In the genomic region with DNA sequence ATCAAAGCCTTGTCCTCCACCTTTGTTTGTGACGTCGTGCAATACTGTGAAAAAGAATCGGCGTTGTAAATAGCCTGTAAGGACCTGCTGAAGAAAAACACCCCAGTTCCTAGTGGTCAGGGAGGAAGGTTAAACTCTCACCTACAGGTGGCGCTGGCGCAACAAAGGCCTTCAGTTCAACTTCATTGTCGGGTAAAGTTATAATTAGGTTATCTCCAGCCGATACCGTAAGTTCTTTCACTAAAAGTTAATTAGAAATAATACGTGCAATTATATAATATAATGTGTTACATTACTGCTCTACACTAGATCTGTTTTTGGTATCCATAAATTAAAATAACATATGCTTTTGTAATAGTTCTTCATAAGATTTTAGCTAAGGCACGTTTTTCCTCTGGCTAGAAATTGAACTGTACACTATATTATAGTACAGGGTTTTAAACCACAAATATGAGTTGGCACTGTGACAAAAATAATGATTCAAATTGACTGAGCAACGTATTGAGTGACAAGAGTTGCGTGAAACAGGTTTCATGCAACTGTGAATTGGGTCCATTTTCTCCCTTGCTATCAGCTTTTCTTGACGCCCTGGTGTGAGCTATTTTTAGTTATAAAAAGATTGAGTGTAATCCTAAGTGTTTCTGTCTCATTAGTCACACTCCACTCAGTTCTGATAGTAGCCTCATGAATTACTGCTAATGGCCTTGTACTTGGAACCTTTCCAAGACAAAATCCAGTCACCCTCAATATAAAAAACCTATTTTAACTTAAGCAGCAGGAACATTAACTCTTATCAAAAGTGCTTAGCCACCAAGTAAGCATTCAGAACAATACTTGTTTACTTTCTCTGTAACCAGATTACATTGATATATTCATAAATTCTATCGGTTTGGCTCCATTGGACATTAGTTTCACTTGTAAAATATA, we compare ENCODE assay signal across 8 cellular contexts.
DNase-seq lines count a peak whose midpoint lies in the region; ATAC-seq and TF ChIP-seq lines count a peak whose summit lies in the region.

No MANE protein-coding gene starts in this region.

- WGBS in smooth muscle cell (ENCODE audit: low lambda C conversion rate), result 25% methylated on average over 15 of the region's 15 CpGs

- ATAC-seq in HG02588 (IDR thresholded peaks at IDR 0.05; ENCODE audit: unreplicated experiment), result peak; percentile 46
- no peak for ATAC-seq in HG03439 (IDR thresholded peaks at IDR 0.05; ENCODE audit: unreplicated experiment)

- H3K27me3 ChIP-seq in DOHH2 (ENCODE audit: control insufficient read depth, low read length), result peaks cover 8% of the 10 kb centered on the region
- peaks cover 12% of the 10 kb centered on the region for H3K27me3 ChIP-seq in smooth muscle cell (ENCODE audit: low read depth)

- H3K4me1 ChIP-seq in DOHH2 (ENCODE audit: control insufficient read depth, low read length) (peaks cover 10% of the 10 kb centered on the region), smooth muscle cell (ENCODE audit: low read depth) (peaks cover 5% of the 10 kb centered on the region)

- peak overlapping the region; percentile 17 for H2AFZ ChIP-seq in smooth muscle cell (ENCODE audit: low read depth)

- H3K4me2 ChIP-seq in DOHH2 (ENCODE audit: low read length) (peak overlapping the region; percentile 30), smooth muscle cell (peak overlapping the region; percentile 69)

- no peak overlapping the region for H3K9ac ChIP-seq in smooth muscle cell (ENCODE audit: low read depth)

- H3F3A ChIP-seq in DOHH2 (ENCODE audit: control insufficient read depth, insufficient read depth), result no peaks in the 10 kb centered on the region
- H3F3A ChIP-seq in smooth muscle cell (ENCODE audit: low read depth), result no peaks in the 10 kb centered on the region

- H3K4me3 ChIP-seq in DOHH2 (ENCODE audit: low read length) (no peak overlapping the region), smooth muscle cell (peak overlapping the region; percentile 5)

- H3K9me3 ChIP-seq in DOHH2 (ENCODE audit: control insufficient read depth, insufficient read depth, low read length) (no peaks in the 10 kb centered on the region), smooth muscle cell (replicated peaks; ENCODE audit: low read depth) (no peaks in the 10 kb centered on the region)

- no peak overlapping the region for H3K27ac ChIP-seq in DOHH2 (ENCODE audit: low read depth, low read length)
- no peak overlapping the region for H3K27ac ChIP-seq in smooth muscle cell (ENCODE audit: low read depth)

- peak; percentile 92 for DNase-seq in NCI-H187 treated with DMSO at 0.1 percent for 48 hours (lab: John Stamatoyannopoulos, UW)
- peak; percentile 29 for DNase-seq in T-helper 22 cell (ENCODE audit: low read depth)
- peak; percentile 74 for DNase-seq in astrocyte of the hippocampus (ENCODE audit: low read depth, low spot score)
- DNase-seq in hypothalamus (lab: John Stamatoyannopoulos, UW), result peak in 37 of 51 donors; percentile 2 to 76 (median 46)
- DNase-seq in smooth muscle cell (lab: John Stamatoyannopoulos, UW; ENCODE audit: unreplicated experiment), result peak; percentile 1

- TF ChIP-seq CTCF in DOHH2 (IDR thresholded peaks at IDR 0.05; ENCODE audit: low read depth, low read length, poor library complexity, severe bottlenecking) (peak; percentile 85), smooth muscle cell (IDR thresholded peaks at IDR 0.05; ENCODE audit: borderline replicate concordance, insufficient read depth, poor library complexity, severe bottlenecking) (peak; percentile 67)

- H3K79me2 ChIP-seq in DOHH2 (ENCODE audit: control insufficient read depth, low read length), result no peaks in the 10 kb centered on the region
- H3K79me2 ChIP-seq in smooth muscle cell (ENCODE audit: low read depth), result no peaks in the 10 kb centered on the region

- no peaks in the 10 kb centered on the region for H4K20me1 ChIP-seq in DOHH2 (ENCODE audit: control insufficient read depth, insufficient read depth, low read depth, low read length)
- H4K20me1 ChIP-seq in smooth muscle cell (ENCODE audit: low read depth), result no peaks in the 10 kb centered on the region

- H3K36me3 ChIP-seq in DOHH2 (ENCODE audit: control insufficient read depth, low read length), result no peaks in the 10 kb centered on the region
- no peaks in the 10 kb centered on the region for H3K36me3 ChIP-seq in smooth muscle cell (ENCODE audit: low read depth)

- H3K9me2 ChIP-seq in DOHH2 (replicated peaks; ENCODE audit: control insufficient read depth, low read length), result no peaks in the 10 kb centered on the region

Comparison
In these comparisons a context has a peak if more than half of its experiments do, and no peak if none do; other contexts are left out.
1. DNase-seq: peak in every context shown above with its lines; median percentile 92 in NCI-H187 treated with DMSO at 0.1 percent for 48 hours; 74 in astrocyte of the hippocampus; 46 in hypothalamus; 29 in T-helper 22 cell; 1 in smooth muscle cell.